ENCODE assay signal across 24 cellular contexts in the genomic region with DNA sequence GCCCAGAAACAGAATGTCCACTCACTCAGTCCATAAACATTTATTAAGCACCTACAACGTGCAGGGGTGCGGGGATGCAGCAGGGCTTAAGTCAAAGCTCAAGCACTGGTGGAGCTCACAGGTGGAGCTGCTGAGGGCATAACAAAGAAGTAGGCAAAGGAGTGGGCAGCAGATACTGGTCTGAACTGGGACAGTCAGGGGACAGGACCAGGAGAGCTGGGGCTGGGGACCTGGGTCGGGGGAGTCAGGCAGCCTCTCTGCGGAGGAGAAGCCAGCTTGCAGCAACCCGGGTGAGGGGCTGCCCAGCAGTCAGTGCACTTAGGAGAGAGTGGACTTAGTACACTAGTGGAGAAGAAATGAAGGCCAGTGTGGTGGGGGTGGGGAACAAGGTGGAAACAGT. TPM values are rescaled to one million over a fixed set of nuclear protein-coding genes. Genes with fewer than 3 reads are reported as not detected.
"Had no signal": no experiment of that assay in that cellular context is flagged by ENCODE, and none has a peak within 500 bp of the region (broad histone marks: within the 10 kb centered on the region; RNA-seq: fewer than 3 reads in every experiment).

No MANE protein-coding gene starts in this region.

- H3K4me3 Mint-ChIP-seq: activated CD4-positive, alpha-beta T cell treated with anti-CD3 and anti-CD28 coated beads for 36 hours; activated naive CD8-positive, alpha-beta T cell treated with anti-CD3 and anti-CD28 coated beads for 36 hours; neural crest cell had no signal

- H3K27me3 ChIP-seq: body of pancreas, dorsolateral prefrontal cortex, upper lobe of left lung had no signal

- H3K27ac Mint-ChIP-seq: activated CD4-positive, alpha-beta T cell treated with anti-CD3 and anti-CD28 coated beads for 36 hours; activated naive CD8-positive, alpha-beta T cell treated with anti-CD3 and anti-CD28 coated beads for 36 hours had no signal

- H3K4me3 ChIP-seq: body of pancreas, dorsolateral prefrontal cortex, left ventricle myocardium inferior, psoas muscle, stomach, upper lobe of left lung had no signal

- H3K9me3 Mint-ChIP-seq: activated naive CD8-positive, alpha-beta T cell treated with anti-CD3 and anti-CD28 coated beads for 36 hours; neural crest cell had no signal

- ATAC-seq: activated CD4-positive, alpha-beta T cell treated with anti-CD3 and anti-CD28 coated beads for 36 hours; body of pancreas; foreskin keratinocyte; psoas muscle; right cardiac atrium had no signal

- H3K36me3 Mint-ChIP-seq: activated naive CD8-positive, alpha-beta T cell treated with anti-CD3 and anti-CD28 coated beads for 36 hours had no signal

- H3K4me1 Mint-ChIP-seq: neural crest cell had no signal

- H3K36me3 ChIP-seq: left ventricle myocardium inferior, stomach, upper lobe of left lung, WERI-Rb-1 had no signal

- H3K9me3 ChIP-seq: body of pancreas, left ventricle myocardium inferior, psoas muscle, stomach, upper lobe of left lung had no signal

- H3K27ac ChIP-seq: body of pancreas, dorsolateral prefrontal cortex, foreskin keratinocyte, left ventricle myocardium inferior, psoas muscle, stomach, upper lobe of left lung, WERI-Rb-1 had no signal

- H3K4me1 ChIP-seq: body of pancreas, foreskin keratinocyte, left ventricle myocardium inferior, psoas muscle, stomach, upper lobe of left lung had no signal

- H3K27me3 Mint-ChIP-seq: activated CD4-positive, alpha-beta T cell treated with anti-CD3 and anti-CD28 coated beads for 36 hours; activated naive CD8-positive, alpha-beta T cell treated with anti-CD3 and anti-CD28 coated beads for 36 hours had no signal

- DNase-seq: activated CD4-positive, alpha-beta T cell treated with anti-CD3 and anti-CD28 coated beads for 36 hours; activated CD4-positive, alpha-beta T cell treated with anti-CD3 and anti-CD28 coated beads, Interleukin-2, amount 50 U/mL, for 48 hours; activated naive CD8-positive, alpha-beta T cell treated with anti-CD3 and anti-CD28 coated beads for 36 hours; amygdala; body of pancreas; caudate nucleus; foreskin keratinocyte; hypothalamus; left ventricle myocardium inferior; mammary epithelial cell; right cardiac atrium; stomach; SW 1271; upper lobe of left lung; WERI-Rb-1 had no signal

RNA-seq across cellular contexts. Expression of a gene that starts 10.0 kb away (rescaled TPM):
- total RNA-seq: activated CD4-positive, alpha-beta T cell treated with anti-CD3 and anti-CD28 coated beads for 36 hours; body of pancreas; epithelial cell of proximal tubule; fibroblast of lung; foreskin keratinocyte; left ventricle myocardium inferior; mammary epithelial cell; neural crest cell; psoas muscle; right cardiac atrium; skeletal muscle tissue; T-helper 2 cell treated with Interferon-gamma antibody and Interleukin-4, amounts not matched to agents 100 ng/mL and 5 ng/mL, for 36 hours; temporal lobe had no signal
- polyA plus RNA-seq: fibroblast of lung, foreskin keratinocyte, keratinocyte, mammary epithelial cell, psoas muscle, right cardiac atrium had no signal
